In the genomic region with DNA sequence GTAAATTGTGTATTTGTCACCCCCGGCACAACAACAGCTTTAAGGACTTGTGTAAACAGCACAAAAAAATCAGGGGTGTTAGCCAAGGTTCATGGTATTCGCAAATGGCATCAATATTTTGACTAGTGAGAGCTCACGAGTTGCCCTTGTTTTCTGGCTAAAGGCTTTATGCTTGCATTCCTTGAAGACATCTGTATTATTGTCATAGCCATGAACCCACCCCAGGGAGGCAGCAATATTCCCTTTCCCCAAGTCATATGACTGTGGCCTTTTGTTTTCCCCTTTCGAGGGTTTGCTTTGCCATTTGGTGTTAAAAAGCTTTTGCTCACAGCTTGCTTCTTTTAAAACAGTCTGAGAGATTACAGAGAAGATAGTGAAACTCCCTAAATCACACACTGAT, we compare ENCODE assay signal across 23 cellular contexts.
DNase-seq lines count a peak whose midpoint lies in the region; ATAC-seq and TF ChIP-seq lines count a peak whose summit lies in the region.
"Had no signal": no experiment of that assay in that cellular context is flagged by ENCODE, and none has a peak within 500 bp of the region (broad histone marks: within the 10 kb centered on the region; RNA-seq: fewer than 3 reads in every experiment).

No MANE protein-coding gene starts in this region.

- WGBS in GM23248 (ENCODE audit: low coverage in 1 of 2, low lambda C conversion rate in 2 of 2, missing lambda C conversion rate in 2 of 2), 2 experiments = 54 to 56% methylated on average over 4 of the region's 4 CpGs

- no peaks in the 10 kb centered on the region for H3K27me3 Mint-ChIP-seq in osteocyte (ENCODE audit: unreplicated experiment)
- no peaks in the 10 kb centered on the region for H3K27me3 Mint-ChIP-seq in activated T-helper 17 cell treated with anti-CD3 and anti-CD28 coated beads, Interleukin-2, amount 50 U/mL, for 72 hours
- H3K27me3 Mint-ChIP-seq: activated CD4-positive, alpha-beta memory T cell treated with anti-CD3 and anti-CD28 coated beads, Interleukin-2, amount 10 ng/mL, durations not matched to agents 7 days and 5 days had no signal

- H3F3A ChIP-seq in GM23248 (ENCODE audit: insufficient read depth) = peaks cover 24% of the 10 kb centered on the region

- H3K27me3 ChIP-seq in GM23248 (replicated peaks; ENCODE audit: insufficient read depth) = no peaks in the 10 kb centered on the region
- H3K27me3 ChIP-seq: gastrocnemius medialis had no signal

- peaks cover 6% of the 10 kb centered on the region for H3K36me3 Mint-ChIP-seq in osteocyte (ENCODE audit: unreplicated experiment)
- no peaks in the 10 kb centered on the region for H3K36me3 Mint-ChIP-seq in activated T-helper 17 cell treated with anti-CD3 and anti-CD28 coated beads, Interleukin-2, amount 50 U/mL, for 72 hours (ENCODE audit: low read depth)
- H3K36me3 Mint-ChIP-seq: activated naive CD4-positive, alpha-beta T cell treated with anti-CD3 and anti-CD28 coated beads, Interleukin-2, amount 50 U/mL, for 72 hours; CD8-positive, alpha-beta T cell; natural killer cell had no signal

- H3K4me3 Mint-ChIP-seq in osteocyte (ENCODE audit: unreplicated experiment) = no peak overlapping the region
- no peak overlapping the region for H3K4me3 Mint-ChIP-seq in activated T-helper 17 cell treated with anti-CD3 and anti-CD28 coated beads, Interleukin-2, amount 50 U/mL, for 72 hours
- H3K4me3 Mint-ChIP-seq: activated CD4-positive, alpha-beta memory T cell treated with anti-CD3 and anti-CD28 coated beads, Interleukin-2, amount 10 ng/mL, durations not matched to agents 7 days and 5 days; CD8-positive, alpha-beta T cell; natural killer cell; T-helper 1 cell treated with Interleukin-12 subunit alpha and Interleukin-12 subunit beta and Interleukin-4 antibody, amounts not matched to agents 30 μg/mL and 1 μg/mL, for 36 hours had no signal

- H3K27ac ChIP-seq in GM23248 = peak overlapping the region; percentile 47
- no peak overlapping the region for H3K27ac ChIP-seq in substantia nigra (ENCODE audit: low read depth, low read length, poor library complexity, severe bottlenecking)
- H3K27ac ChIP-seq: gastrocnemius medialis, thoracic aorta, VCaP had no signal

- DNase-seq in GM23248 (peak; percentile 23), fibroblast of villous mesenchyme (ENCODE audit: low read depth) (peak; percentile 80), osteocyte (ENCODE audit: extremely low spot score, unreplicated experiment) (no peak), substantia nigra (lab: John Stamatoyannopoulos, UW) (no peak), NCI-H1694 treated with DMSO at 0.1 percent for 48 hours (lab: John Stamatoyannopoulos, UW) (no peak)
- no peak for DNase-seq in stimulated activated naive CD4-positive, alpha-beta T cell treated with Interleukin-2 at 50 U/mL for 16 hours (lab: John Stamatoyannopoulos, UW)
- DNase-seq: activated CD4-positive, alpha-beta memory T cell treated with anti-CD3 and anti-CD28 coated beads, Interleukin-2, amount 10 ng/mL, durations not matched to agents 7 days and 5 days; activated T-cell treated with anti-CD3 and anti-CD28 coated beads, Interleukin-2, amount 50 U/mL, for 1 hour; CD8-positive, alpha-beta T cell; cortex of kidney; DND-41; gastrocnemius medialis; Karpas-422; natural killer cell; NCI-H1092; NCI-H524 treated with DMSO at 0.1 percent for 48 hours; Right ventricle myocardium superior had no signal

- peak overlapping the region; percentile 90 for H3K27ac Mint-ChIP-seq in osteocyte (ENCODE audit: unreplicated experiment)
- H3K27ac Mint-ChIP-seq in activated T-helper 17 cell treated with anti-CD3 and anti-CD28 coated beads, Interleukin-2, amount 50 U/mL, for 72 hours = no peak overlapping the region
- H3K27ac Mint-ChIP-seq: activated CD4-positive, alpha-beta memory T cell treated with anti-CD3 and anti-CD28 coated beads, Interleukin-2, amount 10 ng/mL, durations not matched to agents 7 days and 5 days; activated naive CD4-positive, alpha-beta T cell treated with anti-CD3 and anti-CD28 coated beads, Interleukin-2, amount 50 U/mL, for 72 hours; CD8-positive, alpha-beta T cell; natural killer cell; T-helper 1 cell treated with Interleukin-12 subunit alpha and Interleukin-12 subunit beta and Interleukin-4 antibody, amounts not matched to agents 30 μg/mL and 1 μg/mL, for 36 hours had no signal

- H3K4me2 ChIP-seq in GM23248 (ENCODE audit: unreplicated experiment) = peak overlapping the region; percentile 27

- no peak for TF ChIP-seq CTCF in fibroblast of villous mesenchyme (IDR thresholded peaks at IDR 0.05; ENCODE audit: insufficient read depth, low read depth, low read length)
- TF ChIP-seq CTCF in osteocyte (IDR thresholded peaks at IDR 0.05) = no peak

- no peak overlapping the region for H3K4me3 ChIP-seq in GM23248
- H3K4me3 ChIP-seq in fibroblast of villous mesenchyme (ENCODE audit: low read depth, low read length) = peak overlapping the region; percentile 14
- H3K4me3 ChIP-seq: gastrocnemius medialis, thoracic aorta had no signal

- peak overlapping the region; percentile 40; the same call in 1 of the 2 replicates for H3K9ac ChIP-seq in GM23248

- no peaks in the 10 kb centered on the region for H3K9me3 ChIP-seq in GM23248 (ENCODE audit: low read depth)
- H3K9me3 ChIP-seq: gastrocnemius medialis, thoracic aorta had no signal

- no peaks in the 10 kb centered on the region for H3K9me3 Mint-ChIP-seq in osteocyte (ENCODE audit: unreplicated experiment)
- H3K9me3 Mint-ChIP-seq in activated T-helper 17 cell treated with anti-CD3 and anti-CD28 coated beads, Interleukin-2, amount 50 U/mL, for 72 hours = no peaks in the 10 kb centered on the region
- H3K9me3 Mint-ChIP-seq: activated CD4-positive, alpha-beta memory T cell treated with anti-CD3 and anti-CD28 coated beads, Interleukin-2, amount 10 ng/mL, durations not matched to agents 7 days and 5 days; activated naive CD4-positive, alpha-beta T cell treated with anti-CD3 and anti-CD28 coated beads, Interleukin-2, amount 50 U/mL, for 72 hours; CD8-positive, alpha-beta T cell; natural killer cell; T-helper 1 cell treated with Interleukin-12 subunit alpha and Interleukin-12 subunit beta and Interleukin-4 antibody, amounts not matched to agents 30 μg/mL and 1 μg/mL, for 36 hours had no signal

- no peaks in the 10 kb centered on the region for H3K36me3 ChIP-seq in GM23248 (ENCODE audit: low read depth)
- H3K36me3 ChIP-seq: gastrocnemius medialis, thoracic aorta had no signal

- H3K79me2 ChIP-seq in GM23248 (ENCODE audit: insufficient read depth) = peaks cover 92% of the 10 kb centered on the region

- H3K4me1 Mint-ChIP-seq in osteocyte (ENCODE audit: unreplicated experiment) = peaks cover 28% of the 10 kb centered on the region
- H3K4me1 Mint-ChIP-seq in activated T-helper 17 cell treated with anti-CD3 and anti-CD28 coated beads, Interleukin-2, amount 50 U/mL, for 72 hours = peaks cover 5% of the 10 kb centered on the region
- H3K4me1 Mint-ChIP-seq: activated CD4-positive, alpha-beta memory T cell treated with anti-CD3 and anti-CD28 coated beads, Interleukin-2, amount 10 ng/mL, durations not matched to agents 7 days and 5 days; natural killer cell had no signal

- H3K4me1 ChIP-seq in GM23248 (ENCODE audit: insufficient read depth) = peaks cover 29% of the 10 kb centered on the region
- H3K4me1 ChIP-seq: gastrocnemius medialis had no signal

- H3K9me2 ChIP-seq in GM23248 (ENCODE audit: insufficient read depth) = no peaks in the 10 kb centered on the region

- in situ Hi-C loops in GM23248 (cut with MboI) = no loop called here

- ATAC-seq in SK-N-SH treated with all-trans-retinoic acid at 6 μM for 48 hours = peak; percentile 30
- no peak for ATAC-seq in activated T-helper 17 cell treated with anti-CD3 and anti-CD28 coated beads, Interleukin-2, amount 50 U/mL, for 72 hours (replicated peaks)
- ATAC-seq: activated naive CD4-positive, alpha-beta T cell treated with anti-CD3 and anti-CD28 coated beads, Interleukin-2, amount 50 U/mL, for 72 hours; CD8-positive, alpha-beta T cell; gastrocnemius medialis; natural killer cell had no signal

- H4K20me1 ChIP-seq in GM23248 (ENCODE audit: insufficient read depth) = no peaks in the 10 kb centered on the region

- peak overlapping the region; percentile 43; the same call in 1 of the 2 replicates for H2AFZ ChIP-seq in GM23248

TF ChIP-seq in SK-N-SH treated with all-trans-retinoic acid at 6 μM for 48 hours, 23 proteins besides CTCF, POLR2A, EP300 and RAD21:
- no peak for TF ChIP-seq ZNF70 (CRISPR knock-in tag; IDR thresholded peaks at IDR 0.05)

Comparison
In these comparisons a context has a peak if more than half of its experiments do, and no peak if none do; other contexts are left out.
1. DNase-seq: peak in GM23248 (single experiment) and fibroblast of villous mesenchyme (single experiment); none in osteocyte (single experiment), substantia nigra (0 of 49), stimulated activated naive CD4-positive, alpha-beta T cell treated with Interleukin-2 at 50 U/mL for 16 hours (single experiment) and NCI-H1694 treated with DMSO at 0.1 percent for 48 hours (single experiment).